ENCODE assay signal across 14 cellular contexts in the genomic region with DNA sequence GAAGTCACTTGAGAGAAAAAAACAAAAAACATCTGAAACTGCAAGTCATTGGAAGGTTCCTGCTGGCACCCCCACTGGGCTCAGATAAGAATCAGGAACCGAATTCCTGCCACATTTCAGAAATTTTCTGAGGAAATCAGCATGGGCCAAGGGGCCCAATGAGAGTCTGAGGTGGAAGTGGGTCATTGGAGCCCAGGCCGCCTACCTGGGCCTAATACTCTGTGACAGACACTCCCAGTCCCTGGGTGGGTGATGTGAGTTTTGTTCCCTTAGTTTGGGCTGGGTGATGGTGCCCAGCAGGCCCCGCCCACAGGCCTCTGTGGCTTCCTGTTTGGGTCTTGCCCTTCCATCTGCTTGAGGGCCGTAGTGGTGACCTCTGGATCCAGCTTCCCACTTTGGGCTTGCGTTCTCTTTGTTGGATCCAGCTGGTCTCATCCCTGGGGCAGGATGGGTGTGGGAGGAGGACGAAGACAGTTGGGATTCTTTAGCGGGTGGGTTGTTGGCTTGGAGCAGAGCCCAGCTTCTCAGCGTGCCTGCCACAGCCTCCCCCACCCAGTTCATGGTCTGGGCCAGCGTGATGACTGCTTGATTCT. TPM values are rescaled to one million over a fixed set of nuclear protein-coding genes. Genes with fewer than 3 reads are reported as not detected.
DNase-seq lines count a peak whose midpoint lies in the region; ATAC-seq and TF ChIP-seq lines count a peak whose summit lies in the region.
"Had no signal": no experiment of that assay in that cellular context is flagged by ENCODE, and none has a peak within 500 bp of the region (broad histone marks: within the 10 kb centered on the region; RNA-seq: fewer than 3 reads in every experiment).

No MANE protein-coding gene starts in this region.

- no peak for TF ChIP-seq CTCF in left ventricle myocardium inferior (IDR thresholded peaks at IDR 0.05; ENCODE audit: borderline replicate concordance)
- TF ChIP-seq CTCF in vagina (IDR thresholded peaks at IDR 0.05) = no peak

- no peaks in the 10 kb centered on the region for H3K36me3 ChIP-seq in left ventricle myocardium inferior
- H3K36me3 ChIP-seq in muscle layer of duodenum (ENCODE audit: control insufficient read depth in 1 of 2, insufficient read depth in 2 of 2, low read length in 2 of 2) = no peaks in the 10 kb centered on the region
- no peaks in the 10 kb centered on the region for H3K36me3 ChIP-seq in vagina

- peak; percentile 15 for ATAC-seq in Right ventricle myocardium inferior
- no peak for ATAC-seq in GM18498 (IDR thresholded peaks at IDR 0.05; ENCODE audit: unreplicated experiment)

- intact Hi-C loops in Right ventricle myocardium inferior (cut with DNase I) (loop anchor here (10.0 kb wide), 1 partner anchor 257 kb away; the partner anchor contains the start of gene TEAD1), left ventricle myocardium inferior (cut with micrococcal nuclease) (loop anchor here (10.0 kb wide), 1 partner anchor 477 kb away; no protein-coding TSS in a partner anchor), vagina (cut with DNase I) (loop anchor here (10.0 kb wide), 2 partner anchors 257 to 477 kb away; partner anchors contain the start of gene TEAD1)

- H3K4me1 ChIP-seq in left ventricle myocardium inferior = peaks cover 48% of the 10 kb centered on the region
- peaks cover 3 to 24% of the 10 kb centered on the region in 2 donors for H3K4me1 ChIP-seq in muscle layer of duodenum (ENCODE audit: control insufficient read depth in 1 of 2, insufficient read depth in 2 of 2, low read length in 2 of 2)
- H3K4me1 ChIP-seq in vagina = peaks cover 55% of the 10 kb centered on the region

- DNase-seq in Right ventricle myocardium inferior (ENCODE audit: missing footprints) (no peak), left ventricle myocardium inferior (no peak), dedifferentiated amniotic fluid mesenchymal stem cell (ENCODE audit: extremely low spot score) (peak; percentile 54), vagina (ENCODE audit: extremely low spot score in 2 of 2) (no peak), NCI-H82 (lab: John Stamatoyannopoulos, UW) (no peak), NCI-H2196 treated with DMSO at 0.1 percent for 48 hours (lab: John Stamatoyannopoulos, UW; ENCODE audit: unreplicated experiment) (no peak)
- DNase-seq: activated CD8-positive, alpha-beta memory T cell treated with anti-CD3 and anti-CD28 coated beads for 24 hours; effector CD8-positive, alpha-beta T cell; naive B cell; NCI-H146; stimulated activated CD8-positive, alpha-beta memory T cell treated with anti-CD3 and anti-CD28 coated beads, Interleukin-4, amount 100 ng/mL, for 48 hours; T-helper 2 cell had no signal

- H3K27ac ChIP-seq in left ventricle myocardium inferior (replicated peaks) (no peak overlapping the region), muscle layer of duodenum (ENCODE audit: low read length) (peak overlapping the region; percentile 7), vagina (peak overlapping the region; percentile 58)

- H3K27me3 ChIP-seq in left ventricle myocardium inferior (ENCODE audit: low read depth) = no peaks in the 10 kb centered on the region
- no peaks in the 10 kb centered on the region for H3K27me3 ChIP-seq in muscle layer of duodenum (ENCODE audit: low read depth, low read length)
- H3K27me3 ChIP-seq in vagina = no peaks in the 10 kb centered on the region

- TF ChIP-seq POLR2A in vagina (IDR thresholded peaks at IDR 0.05) = no peak

- H3K4me3 ChIP-seq in left ventricle myocardium inferior (no peak overlapping the region), muscle layer of duodenum (ENCODE audit: low read depth in 1 of 2, low read length in 2 of 2) (no peak overlapping the region), vagina (no peak overlapping the region)

- H3K9me3 ChIP-seq in left ventricle myocardium inferior (replicated peaks) = no peaks in the 10 kb centered on the region
- no peaks in the 10 kb centered on the region for H3K9me3 ChIP-seq in muscle layer of duodenum (ENCODE audit: control insufficient read depth in 1 of 2, low read length in 2 of 2)
- H3K9me3 ChIP-seq in vagina = no peaks in the 10 kb centered on the region

RNA-seq across cellular contexts. Expression of gene PARVA, which starts 40.7 kb away (rescaled TPM):
- total RNA-seq in Right ventricle myocardium inferior = 65.3 TPM
- 75.4 TPM for total RNA-seq in left ventricle myocardium inferior
- 51.1 TPM for total RNA-seq in vagina
